ENCODE assay signal across 8 cellular contexts in genomic region chr4:169268951-169269781, GRCh38. TPM values are rescaled to one million over a fixed set of nuclear protein-coding genes. Genes with fewer than 3 reads are reported as not detected.
DNase-seq lines count a peak whose midpoint lies in the region; ATAC-seq, FAIRE-seq and TF ChIP-seq lines count a peak whose summit lies in the region.

No MANE protein-coding gene starts in this region.

- peaks cover 13% of the 10 kb centered on the region for H3K27me3 ChIP-seq in ectodermal cell (ENCODE audit: control insufficient read depth, insufficient read depth, low read length, poor library complexity, severe bottlenecking)

- H3K4me1 Mint-ChIP-seq in natural killer cell: peaks cover 0 to 17% of the 10 kb centered on the region in 2 donors

- WGBS in ectodermal cell, 2 experiments: 64 to 69% methylated on average over 14 of the region's 14 CpGs

- peak overlapping the region; percentile 82 for H3K4me3 Mint-ChIP-seq in natural killer cell

- peaks cover 10% of the 10 kb centered on the region for H3K4me1 ChIP-seq in ectodermal cell (ENCODE audit: control insufficient read depth, insufficient read depth, low read length)

- FAIRE-seq in urothelium cell line (lab: Jason Lieb, UNC): no peak

- no peaks in the 10 kb centered on the region for H3K9me3 Mint-ChIP-seq in natural killer cell

- H3K27ac Mint-ChIP-seq in natural killer cell: no peak overlapping the region

- intact Hi-C loops in natural killer cell (cut with micrococcal nuclease): no loop called here
- intact Hi-C loops in sciatic nerve (cut with DNase I): no loop called here

- peak overlapping the region; percentile 90 for H3K4me3 ChIP-seq in ectodermal cell (ENCODE audit: insufficient read depth, low read depth, low read length)

- no peaks in the 10 kb centered on the region for H3K36me3 Mint-ChIP-seq in natural killer cell

- ATAC-seq in natural killer cell (no peak), GM18858 (IDR thresholded peaks at IDR 0.05; ENCODE audit: unreplicated experiment) (no peak), sciatic nerve (no peak)

- TF ChIP-seq CTCF in natural killer cell (IDR thresholded peaks at IDR 0.05): no peak

- peaks cover 21 to 22% of the 10 kb centered on the region in 2 donors for H3K27me3 Mint-ChIP-seq in natural killer cell (ENCODE audit: low read depth in 2 of 2)

- DNase-seq in EH (ENCODE audit: low read depth) (peak; percentile 96), NCI-H226 (peak; percentile 89), natural killer cell (no peak), NCI-H748 (lab: John Stamatoyannopoulos, UW; ENCODE audit: unreplicated experiment) (no peak), sciatic nerve (ENCODE audit: low spot score) (no peak), urothelium cell line (ENCODE audit: low spot score) (no peak)

- no peak overlapping the region for H3K27ac ChIP-seq in ectodermal cell (ENCODE audit: insufficient read depth, low read depth, low read length, poor library complexity, severe bottlenecking)

- no peaks in the 10 kb centered on the region for H3K9me3 ChIP-seq in ectodermal cell (ENCODE audit: control insufficient read depth, low read length)

- peaks cover 3% of the 10 kb centered on the region for H3K36me3 ChIP-seq in ectodermal cell (ENCODE audit: control insufficient read depth, insufficient read depth, low read length)

RNA-seq across cellular contexts. Expression of gene SH3RF1, which starts 1.6 kb away (rescaled TPM):
- polyA plus RNA-seq in ectodermal cell (2013, experiment 1 of 4): 16.3 TPM
- 18.2 TPM for polyA plus RNA-seq in ectodermal cell (2013, experiment 2 of 4)
- polyA plus RNA-seq in ectodermal cell (2013, experiment 3 of 4): 13.1 TPM
- polyA plus RNA-seq in ectodermal cell (2013, experiment 4 of 4): 15.4 TPM
- total RNA-seq in natural killer cell (1 to 10 TPM in 2 of 3 donors, under 1 TPM in 1; 0.54 to 2.4 (median 1.6) TPM), sciatic nerve (15.6 TPM)

Comparison
In these comparisons a context has a peak if more than half of its experiments do, and no peak if none do; other contexts are left out.
1. DNase-seq: peak in EH (single experiment) and NCI-H226 (single experiment); none in natural killer cell (single experiment), NCI-H748 (single experiment), sciatic nerve (single experiment) and urothelium cell line (single experiment).